8 cellular contexts compared by ENCODE assay signal in the genomic region with DNA sequence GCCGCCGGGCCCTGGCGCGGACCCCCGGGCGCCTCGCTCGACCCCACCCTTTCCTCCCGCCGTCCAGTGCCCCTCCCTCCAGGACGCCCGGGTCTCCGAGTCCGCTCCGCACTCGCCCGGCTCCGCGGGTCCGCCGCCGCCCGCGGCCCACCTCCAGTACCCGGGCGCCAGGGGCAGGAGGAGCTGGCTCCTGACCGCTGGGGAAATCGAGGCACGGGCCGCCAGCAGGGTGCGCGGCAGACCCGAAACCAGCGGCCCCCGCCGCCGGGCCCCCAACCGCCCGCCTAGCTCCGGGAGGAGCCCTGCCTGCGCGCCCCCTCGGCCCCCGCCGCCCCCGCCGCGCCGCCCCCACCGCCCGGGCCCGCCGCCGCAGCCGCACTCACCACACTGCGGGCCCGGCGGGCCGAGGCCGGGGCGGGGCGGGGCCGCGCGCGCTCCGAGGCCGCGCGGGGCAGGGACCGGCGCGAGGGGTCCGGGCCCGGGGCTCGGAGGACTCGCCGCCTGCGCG. TPM values are rescaled to one million over a fixed set of nuclear protein-coding genes. Genes with fewer than 3 reads are reported as not detected.
A peak's percentile ranks its signal among the peaks of the same experiment; 100 is the strongest.
DNase-seq lines count a peak whose midpoint lies in the region; ATAC-seq, FAIRE-seq and TF ChIP-seq lines count a peak whose summit lies in the region.

No MANE protein-coding gene starts in this region.

- peak overlapping the region; percentile 85 for H3K4me2 ChIP-seq in OCI-LY7 (ENCODE audit: low read length)
- peak overlapping the region; percentile 79 for H3K4me2 ChIP-seq in endothelial cell of umbilical vein (ENCODE audit: insufficient read depth, low read length)

- TF ChIP-seq EP300 in ovary (IDR thresholded peaks at IDR 0.05) = no peak

- BruUV-seq in Caco-2 (replicated peaks; lab: Mats Ljungman, UMichigan) (no TSS peak), OCI-LY7 (replicated peaks; lab: Mats Ljungman, UMichigan) (no TSS peak), endothelial cell of umbilical vein (replicated peaks; lab: Mats Ljungman, UMichigan) (no TSS peak)

- peaks cover 28% of the 10 kb centered on the region for H3K36me3 Mint-ChIP-seq in Caco-2 (ENCODE audit: insufficient read depth, unreplicated experiment)

- WGBS in ovary, 3 donors = 0 to 1% (median 1%) methylated on average over 35 to 77 of the region's 80 CpGs

- dilution Hi-C loops in endothelial cell of umbilical vein (cut with MboI; ENCODE audit: extremely low pct_ligation_motif_present, low sequenced_read_pairs) = no loop called here

- H3K79me2 ChIP-seq in OCI-LY7 (ENCODE audit: insufficient read depth, low read depth, low read length) = peaks cover 37% of the 10 kb centered on the region
- H3K79me2 ChIP-seq in endothelial cell of umbilical vein (ENCODE audit: control insufficient read depth, insufficient read depth, low read length) = peaks cover 48% of the 10 kb centered on the region

- peak overlapping the region; percentile 94 for H3K9ac ChIP-seq in endothelial cell of umbilical vein (replicated peaks; ENCODE audit: extremely low read depth, insufficient read depth, low read length)

- H2AFZ ChIP-seq in OCI-LY7 (ENCODE audit: low read length) = peak overlapping the region; percentile 0; the same call in 1 of the 2 replicates
- no peak overlapping the region for H2AFZ ChIP-seq in endothelial cell of umbilical vein (ENCODE audit: low read depth, low read length)

- no peak for TF ChIP-seq CTCF in Caco-2 (IDR thresholded peaks at IDR 0.05; ENCODE audit: insufficient read depth in 1 of 2, low read depth in 1 of 2, low read length in 1 of 2, severe bottlenecking in 1 of 2, unreplicated experiment in 1 of 2)
- no peak for TF ChIP-seq CTCF in OCI-LY7 (conservative IDR thresholded peaks at IDR 0.05; ENCODE audit: low read length)
- TF ChIP-seq CTCF in endothelial cell of umbilical vein (IDR thresholded peaks at IDR 0.05; ENCODE audit: extremely low read depth in 1 of 2, insufficient read depth in 1 of 2, low read depth in 1 of 2, low read length in 2 of 2) = no peak
- TF ChIP-seq CTCF in ovary (IDR thresholded peaks at IDR 0.05) = no peak

- DNase-seq in Caco-2 = no peak
- DNase-seq in OCI-LY7 (ENCODE audit: low spot score) = peak; percentile 18
- DNase-seq in endothelial cell of umbilical vein (ENCODE audit: low read depth, low spot score) = no peak
- DNase-seq in ovary = peak in 3 of 5 donors; percentile 30 to 66 (median 59)
- DNase-seq in SK-N-DZ (ENCODE audit: low spot score) = no peak

- POLR2A ChIA-PET in Caco-2 (lab: Charles Lee) (interaction anchor here (0.5 to 1.7 kb wide), 6 partner anchors 10 to 96 kb away, joined by 3 to 11 read pairs (median 4); partner anchors contain the start of genes CENPX, LRRC45 and SIRT7), OCI-LY7 (lab: Charles Lee) (interaction anchor here (1.1 to 1.7 kb wide), 3 partner anchors 10 to 111 kb away, joined by 3 to 5 read pairs (median 4); partner anchors contain the start of gene DCXR), endothelial cell of umbilical vein (lab: Charles Lee) (interaction anchor here (1.0 kb wide), 1 partner anchor 279 kb away, joined by 3 read pairs; no protein-coding TSS in a partner anchor)

- peak overlapping the region; percentile 85 for H3K27ac Mint-ChIP-seq in Caco-2 (ENCODE audit: unreplicated experiment)

- H3K4me1 ChIP-seq in Caco-2 = peaks cover 14% of the 10 kb centered on the region
- H3K4me1 ChIP-seq in OCI-LY7 (ENCODE audit: insufficient read depth, low read length, poor library complexity, severe bottlenecking) = peaks cover 34% of the 10 kb centered on the region
- H3K4me1 ChIP-seq in endothelial cell of umbilical vein (ENCODE audit: control insufficient read depth, extremely low read depth, insufficient read depth, low read length) = peaks cover 17% of the 10 kb centered on the region
- peaks cover 26% of the 10 kb centered on the region for H3K4me1 ChIP-seq in ovary (ENCODE audit: insufficient read depth)

- peak overlapping the region; percentile 77 for H3K4me3 Mint-ChIP-seq in Caco-2 (ENCODE audit: unreplicated experiment)

- H3K9me3 Mint-ChIP-seq in Caco-2 (ENCODE audit: unreplicated experiment) = no peaks in the 10 kb centered on the region

- intact Hi-C loops in Caco-2 (cut with micrococcal nuclease; ENCODE audit: unreplicated experiment) = loop anchor here (2.0 to 5.0 kb wide), 3 partner anchors 16 to 595 kb away; partner anchors contain the start of genes CENPX, LRRC45 and PCYT2
- intact Hi-C loops in OCI-LY7 (cut with micrococcal nuclease; ENCODE audit: unreplicated experiment) = loop anchor here (2.0 kb wide), 2 partner anchors 56 to 214 kb away; partner anchors contain the start of genes ARHGDIA and SLC25A10
- intact Hi-C loops in endothelial cell of umbilical vein (cut with micrococcal nuclease) = loop anchor here (1.0 to 5.0 kb wide), 5 partner anchors 10 to 96 kb away; partner anchors contain the start of genes CENPX, LRRC45, P4HB and PCYT2
- intact Hi-C loops in ovary (cut with DNase I) = no loop called here

- no peaks in the 10 kb centered on the region for H3K9me1 ChIP-seq in endothelial cell of umbilical vein (replicated peaks; ENCODE audit: control insufficient read depth, extremely low read depth, insufficient read depth, low read length)

- CTCF ChIA-PET in Caco-2 (lab: Charles Lee) = interaction anchor here (0.5 to 2.1 kb wide), 11 partner anchors 10 to 120 kb away, joined by 3 to 11 read pairs (median 5); partner anchors contain the start of genes DCXR, NOTUM and PYCR1
- CTCF ChIA-PET in OCI-LY7 (lab: Charles Lee; ENCODE audit: unreplicated experiment) = interaction anchor here (0.6 kb wide), 1 partner anchor 224 kb away, joined by 4 read pairs; the partner anchor contains the start of gene MRPL12
- CTCF ChIA-PET in endothelial cell of umbilical vein (lab: Charles Lee) = interaction anchor here (1.1 to 3.0 kb wide), 12 partner anchors 9 to 309 kb away, joined by 3 to 24 read pairs (median 6); partner anchors contain the start of genes NOTUM, PCYT2 and PYCR1

- TF ChIP-seq POLR2A in endothelial cell of umbilical vein (IDR thresholded peaks at IDR 0.05; ENCODE audit: low read depth, low read length) (no peak), ovary (IDR thresholded peaks at IDR 0.05) (no peak)

- H3K27me3 ChIP-seq in Caco-2 (replicated peaks; ENCODE audit: control insufficient read depth, insufficient read depth, low read length) (no peaks in the 10 kb centered on the region), endothelial cell of umbilical vein (ENCODE audit: control insufficient read depth in 2 of 2, insufficient read depth in 2 of 2, low read length in 2 of 2) (no peaks in the 10 kb centered on the region), ovary (no peaks in the 10 kb centered on the region)

- H3K9me3 ChIP-seq in Caco-2 = no peaks in the 10 kb centered on the region
- H3K9me3 ChIP-seq in OCI-LY7 (ENCODE audit: low read length) = no peaks in the 10 kb centered on the region
- no peaks in the 10 kb centered on the region for H3K9me3 ChIP-seq in endothelial cell of umbilical vein (replicated peaks; ENCODE audit: control insufficient read depth, insufficient read depth, low read length)
- no peaks in the 10 kb centered on the region for H3K9me3 ChIP-seq in ovary

- H3K27ac ChIP-seq in OCI-LY7 (ENCODE audit: low read depth, low read length, poor library complexity, severe bottlenecking) (peak overlapping the region; percentile 60), endothelial cell of umbilical vein (ENCODE audit: insufficient read depth, low read depth, low read length) (peak overlapping the region; percentile 77), ovary (peak overlapping the region; percentile 86 to 87)

- H4K20me1 ChIP-seq in OCI-LY7 (ENCODE audit: insufficient read depth, low read length) (no peaks in the 10 kb centered on the region), endothelial cell of umbilical vein (replicated peaks; ENCODE audit: control insufficient read depth, extremely low read depth, insufficient read depth, low read length) (no peaks in the 10 kb centered on the region)

- no peaks in the 10 kb centered on the region for H3K27me3 Mint-ChIP-seq in Caco-2 (ENCODE audit: insufficient read depth, unreplicated experiment)

- no peaks in the 10 kb centered on the region for H3K36me3 ChIP-seq in Caco-2 (ENCODE audit: control insufficient read depth, insufficient read depth, low read length)
- H3K36me3 ChIP-seq in OCI-LY7 (ENCODE audit: insufficient read depth, low read length) = peaks cover 7% of the 10 kb centered on the region; the same call in 1 of the 2 replicates
- H3K36me3 ChIP-seq in endothelial cell of umbilical vein (ENCODE audit: control insufficient read depth in 2 of 2, extremely low read depth in 1 of 2, insufficient read depth in 2 of 2, low read length in 2 of 2) = peaks cover 0 to 4% of the 10 kb centered on the region in 2 experiments
- no peaks in the 10 kb centered on the region for H3K36me3 ChIP-seq in ovary

- peaks cover 22% of the 10 kb centered on the region for H3K4me1 Mint-ChIP-seq in Caco-2 (ENCODE audit: low read depth, unreplicated experiment)

- no peaks in the 10 kb centered on the region for H3K9me2 ChIP-seq in OCI-LY7 (ENCODE audit: insufficient read depth, low read length)

- ATAC-seq in GM21528 (IDR thresholded peaks at IDR 0.05; ENCODE audit: low FRiP score, unreplicated experiment) (peak; percentile 17), HG02938 (IDR thresholded peaks at IDR 0.05; ENCODE audit: unreplicated experiment) (no peak), GM19463 (IDR thresholded peaks at IDR 0.05; ENCODE audit: unreplicated experiment) (no peak)

- FAIRE-seq in endothelial cell of umbilical vein (lab: Jason Lieb, UNC) = no peak

- H3K4me3 ChIP-seq in Caco-2 (ENCODE audit: low read depth, low read length) (peak overlapping the region; percentile 89), OCI-LY7 (ENCODE audit: low read depth, low read length, poor library complexity, severe bottlenecking) (peak overlapping the region; percentile 80), endothelial cell of umbilical vein (replicated peaks in 1 of 3; ENCODE audit: insufficient read depth in 1 of 3, low read depth in 1 of 3, low read length in 3 of 3) (peak overlapping the region; percentile 17 to 64 (median 49)), ovary (peak overlapping the region; percentile 92)

RNA-seq across cellular contexts. Expression of gene MAFG, which starts 0.3 kb away (rescaled TPM):
- 28.9 and 29.1 TPM in 2 replicates for total RNA-seq in Caco-2 (2022)
- total RNA-seq in OCI-LY7 (2014; rRNA removed; shearing (Covaris generic)) = 16.9 and 22.7 TPM in 2 replicates
- total RNA-seq in OCI-LY7 (2022) = 30.1 and 33.6 TPM in 2 replicates
- total RNA-seq in endothelial cell of umbilical vein = 30.5 and 35.0 TPM in 2 replicates
- polyA plus RNA-seq in endothelial cell of umbilical vein = 27.6 and 28.0 TPM in 2 replicates
- 18.8 and 19.6 TPM in 2 replicates for polyA plus RNA-seq in endothelial cell of umbilical vein (2011; cell fraction: cytosol; rRNA removed)
- 91.2 and 91.3 TPM in 2 replicates for polyA plus RNA-seq in endothelial cell of umbilical vein (2011; cell fraction: nucleus; rRNA removed)
- polyA plus RNA-seq in endothelial cell of umbilical vein (2012) = 18.8 and 25.2 TPM in 2 replicates
- polyA minus RNA-seq in endothelial cell of umbilical vein = 19.3 and 20.4 TPM in 2 replicates
- polyA minus RNA-seq in endothelial cell of umbilical vein (2011; cell fraction: cytosol; rRNA and poly(A)+ RNA removed) = 8.0 TPM
- polyA minus RNA-seq in endothelial cell of umbilical vein (2011; cell fraction: nucleus; rRNA and poly(A)+ RNA removed) = 12.0 and 14.9 TPM in 2 replicates
- 10 to 100 TPM; 10.6 to 21.1 (median 16.3) TPM for total RNA-seq in ovary
- 10 to 100 TPM in 1 of 2 donors, 1 to 10 TPM in 1; 9.5 to 11.8 TPM for polyA plus RNA-seq in ovary
- polyA plus RNA-seq in SK-N-DZ (2014; cell fraction: cytosol; rRNA removed) = 23.9 and 27.7 TPM in 2 replicates
- 39.9 and 56.8 TPM in 2 replicates for polyA plus RNA-seq in SK-N-DZ (2014; cell fraction: nucleus; rRNA removed)

RNA-seq across cellular contexts. Expression of gene SIRT7, which starts 9.2 kb away (rescaled TPM):
- 55.6 and 57.4 TPM in 2 replicates for total RNA-seq in Caco-2 (2022)
- 43.3 and 49.1 TPM in 2 replicates for total RNA-seq in OCI-LY7 (2014; rRNA removed; shearing (Covaris generic))
- total RNA-seq in OCI-LY7 (2022) = 57.6 and 69.3 TPM in 2 replicates
- total RNA-seq in endothelial cell of umbilical vein = 24.3 and 28.8 TPM in 2 replicates
- polyA plus RNA-seq in endothelial cell of umbilical vein = 9.5 and 11.6 TPM in 2 replicates
- 5.6 and 7.1 TPM in 2 replicates for polyA plus RNA-seq in endothelial cell of umbilical vein (2011; cell fraction: cytosol; rRNA removed)
- 37.6 and 38.6 TPM in 2 replicates for polyA plus RNA-seq in endothelial cell of umbilical vein (2011; cell fraction: nucleus; rRNA removed)
- 14.2 and 15.4 TPM in 2 replicates for polyA plus RNA-seq in endothelial cell of umbilical vein (2012)
- 13.1 and 18.4 TPM in 2 replicates for polyA minus RNA-seq in endothelial cell of umbilical vein
- polyA minus RNA-seq in endothelial cell of umbilical vein (2011; cell fraction: cytosol; rRNA and poly(A)+ RNA removed) = 23.1 TPM
- 19.7 and 32.4 TPM in 2 replicates for polyA minus RNA-seq in endothelial cell of umbilical vein (2011; cell fraction: nucleus; rRNA and poly(A)+ RNA removed)
- total RNA-seq in ovary = 10 to 100 TPM; 12.6 to 17.7 (median 15.5) TPM
- 10 to 100 TPM in 1 of 2 donors, 1 to 10 TPM in 1; 3.4 to 15.2 TPM for polyA plus RNA-seq in ovary
- 13.1 and 31.6 TPM in 2 replicates for polyA plus RNA-seq in SK-N-DZ (2014; cell fraction: cytosol; rRNA removed)
- polyA plus RNA-seq in SK-N-DZ (2014; cell fraction: nucleus; rRNA removed) = 103 and 122 TPM in 2 replicates

RNA-seq across cellular contexts. Expression of gene PYCR1, which starts 9.9 kb away (rescaled TPM):
- total RNA-seq in Caco-2 (2022) (200 and 203 TPM in 2 replicates), OCI-LY7 (2022) (165 and 173 TPM in 2 replicates), endothelial cell of umbilical vein (77.7 and 85.3 TPM in 2 replicates), ovary (100 to 1,000 TPM in 1 of 7 donors, 10 to 100 TPM in 2, 1 to 10 TPM in 4; 1.5 to 119 (median 9.4) TPM)
- 211 and 239 TPM in 2 replicates for total RNA-seq in OCI-LY7 (2014; rRNA removed; shearing (Covaris generic))
- polyA plus RNA-seq in endothelial cell of umbilical vein (94.8 and 124 TPM in 2 replicates), ovary (1 to 10 TPM; 6.1 to 8.1 TPM)
- 75.4 and 97.2 TPM in 2 replicates for polyA plus RNA-seq in endothelial cell of umbilical vein (2011; cell fraction: cytosol; rRNA removed)
- polyA plus RNA-seq in endothelial cell of umbilical vein (2011; cell fraction: nucleus; rRNA removed) = 44.2 and 51.9 TPM in 2 replicates
- polyA plus RNA-seq in endothelial cell of umbilical vein (2012) = 92.9 and 125 TPM in 2 replicates
- 72.3 and 73.4 TPM in 2 replicates for polyA minus RNA-seq in endothelial cell of umbilical vein
- polyA minus RNA-seq in endothelial cell of umbilical vein (2011; cell fraction: cytosol; rRNA and poly(A)+ RNA removed) = 53.4 TPM
- 9.2 and 11.4 TPM in 2 replicates for polyA minus RNA-seq in endothelial cell of umbilical vein (2011; cell fraction: nucleus; rRNA and poly(A)+ RNA removed)
- 394 and 456 TPM in 2 replicates for polyA plus RNA-seq in SK-N-DZ (2014; cell fraction: cytosol; rRNA removed)
- polyA plus RNA-seq in SK-N-DZ (2014; cell fraction: nucleus; rRNA removed) = 318 and 406 TPM in 2 replicates

RNA-seq across cellular contexts. Expression of gene PCYT2, which starts 16.0 kb away (rescaled TPM):
- total RNA-seq in Caco-2 (2022) (125 and 151 TPM in 2 replicates), OCI-LY7 (2022) (104 and 108 TPM in 2 replicates), endothelial cell of umbilical vein (52.3 and 57.1 TPM in 2 replicates), ovary (10 to 100 TPM; 12.6 to 71.4 (median 25.7) TPM)
- 70.1 and 70.4 TPM in 2 replicates for total RNA-seq in OCI-LY7 (2014; rRNA removed; shearing (Covaris generic))
- polyA plus RNA-seq in endothelial cell of umbilical vein (52.0 and 54.6 TPM in 2 replicates), ovary (10 to 100 TPM; 20.6 to 29.7 TPM)
- 46.0 and 49.9 TPM in 2 replicates for polyA plus RNA-seq in endothelial cell of umbilical vein (2011; cell fraction: cytosol; rRNA removed)
- polyA plus RNA-seq in endothelial cell of umbilical vein (2011; cell fraction: nucleus; rRNA removed) = 75.1 and 77.2 TPM in 2 replicates
- 25.4 and 27.0 TPM in 2 replicates for polyA plus RNA-seq in endothelial cell of umbilical vein (2012)
- 34.8 and 35.2 TPM in 2 replicates for polyA minus RNA-seq in endothelial cell of umbilical vein
- 16.9 TPM for polyA minus RNA-seq in endothelial cell of umbilical vein (2011; cell fraction: cytosol; rRNA and poly(A)+ RNA removed)
- 11.0 and 18.7 TPM in 2 replicates for polyA minus RNA-seq in endothelial cell of umbilical vein (2011; cell fraction: nucleus; rRNA and poly(A)+ RNA removed)
- 45.0 and 45.3 TPM in 2 replicates for polyA plus RNA-seq in SK-N-DZ (2014; cell fraction: cytosol; rRNA removed)
- polyA plus RNA-seq in SK-N-DZ (2014; cell fraction: nucleus; rRNA removed) = 168 and 187 TPM in 2 replicates

RNA-seq across cellular contexts. Expression of gene MYADML2, which starts 19.8 kb away (rescaled TPM):
- total RNA-seq in Caco-2 (2022) = not detected in 2 replicates
- total RNA-seq in OCI-LY7 (2014; rRNA removed; shearing (Covaris generic)) = 0.19 TPM in 1 of 2 replicates, not detected in the other
- not detected in 2 replicates for total RNA-seq in OCI-LY7 (2022)
- not detected in 2 replicates for total RNA-seq in endothelial cell of umbilical vein
- not detected in 2 replicates for polyA plus RNA-seq in endothelial cell of umbilical vein
- polyA plus RNA-seq in endothelial cell of umbilical vein (2011; cell fraction: cytosol; rRNA removed) = not detected in 2 replicates
- polyA plus RNA-seq in endothelial cell of umbilical vein (2011; cell fraction: nucleus; rRNA removed) = not detected in 2 replicates
- polyA plus RNA-seq in endothelial cell of umbilical vein (2012) = not detected in 2 replicates
- not detected in 2 replicates for polyA minus RNA-seq in endothelial cell of umbilical vein
- polyA minus RNA-seq in endothelial cell of umbilical vein (2011; cell fraction: cytosol; rRNA and poly(A)+ RNA removed) = not detected
- polyA minus RNA-seq in endothelial cell of umbilical vein (2011; cell fraction: nucleus; rRNA and poly(A)+ RNA removed) = not detected in 2 replicates
- total RNA-seq in ovary = not detected
- not detected for polyA plus RNA-seq in ovary
- polyA plus RNA-seq in SK-N-DZ (2014; cell fraction: cytosol; rRNA removed) = 0.21 and 0.28 TPM in 2 replicates
- 0.09 TPM in 1 of 2 replicates, not detected in the other for polyA plus RNA-seq in SK-N-DZ (2014; cell fraction: nucleus; rRNA removed)

Comparison
In these comparisons a context has a peak if more than half of its experiments do, and no peak if none do; other contexts are left out.
1. DNase-seq: peak in OCI-LY7 (single experiment) and ovary (3 of 5); none in Caco-2 (0 of 2), endothelial cell of umbilical vein (single experiment) and SK-N-DZ (single experiment).
2. intact Hi-C loops: an anchor here in Caco-2 (2.0 to 5.0 kb wide), OCI-LY7 (2.0 kb wide) and endothelial cell of umbilical vein (1.0 to 5.0 kb wide); none called in ovary.
3. Peak in every context shown above with its lines, with median percentiles within 50 percentile points of each other: H3K4me3 ChIP-seq and H3K27ac ChIP-seq.